20 cellular contexts compared by ENCODE assay signal in the genomic region with DNA sequence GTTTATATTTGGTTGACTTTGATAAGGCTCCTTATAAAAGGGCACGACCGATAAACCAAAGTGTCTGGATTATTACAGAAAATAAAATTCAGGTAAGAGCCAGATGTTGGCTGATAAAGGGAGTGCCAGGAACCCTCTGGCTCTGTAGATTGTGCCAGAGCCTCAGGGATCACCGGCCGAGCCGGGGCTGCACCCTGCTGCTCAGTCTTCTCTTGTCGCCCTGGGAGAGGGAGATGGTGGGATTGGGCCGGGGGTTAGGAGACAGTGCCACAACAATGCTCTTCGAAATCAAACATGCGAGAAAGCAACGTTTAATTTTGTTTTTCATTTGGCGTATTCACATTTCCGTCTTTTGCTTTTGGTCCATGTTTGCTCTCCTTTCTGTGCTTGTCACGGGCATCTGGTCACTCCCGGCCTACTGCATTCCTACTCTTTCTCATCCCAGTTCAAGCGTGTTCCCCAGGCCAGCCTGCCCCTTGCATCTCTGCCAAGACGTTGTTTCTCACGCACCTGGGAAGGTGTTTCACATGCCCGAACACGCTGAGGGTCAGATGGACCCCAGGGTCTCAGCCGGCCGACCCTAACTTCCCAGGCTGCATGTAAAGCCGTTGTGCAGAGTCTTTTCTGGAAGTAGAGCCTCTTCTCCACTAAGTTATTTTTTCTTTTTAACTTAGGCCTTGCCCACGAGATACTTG.
"Had no signal": no experiment of that assay in that cellular context is flagged by ENCODE, and none has a peak within 500 bp of the region (broad histone marks: within the 10 kb centered on the region; RNA-seq: fewer than 3 reads in every experiment).

No MANE protein-coding gene starts in this region.

- H3K4me3 Mint-ChIP-seq: neural crest cell had no signal

- H3K4me3 ChIP-seq: body of pancreas, coronary artery, ovary, sigmoid colon, uterus had no signal

- ATAC-seq: activated naive CD4-positive, alpha-beta T cell treated with anti-CD3 and anti-CD28 coated beads, Interleukin-2, amount 50 U/mL, for 72 hours; body of pancreas; SK-N-SH treated with all-trans-retinoic acid at 6 μM for 48 hours had no signal

- H3K27me3 ChIP-seq: body of pancreas, ovary, sigmoid colon, uterus had no signal

- FAIRE-seq: kidney had no signal

- H3K36me3 ChIP-seq: ovary, sigmoid colon, uterus had no signal

- DNase-seq: activated CD4-positive, CD25-positive, alpha-beta regulatory T cell treated with anti-CD3 and anti-CD28 coated beads, Interleukin-2, amount 50 U/mL, for 72 hours; activated gamma-delta T cell; activated T-cell treated with anti-CD3 and anti-CD28 coated beads, Interleukin-2, amount 50 U/mL, for 1 hour; amygdala; body of pancreas; central memory CD4-positive, alpha-beta T cell; hippocampal formation; mesendoderm; ovary; sigmoid colon; stimulated activated CD4-positive, alpha-beta T cell treated with anti-CD3 and anti-CD28 coated beads, Interleukin-12 subunit alpha, Interleukin-12 subunit beta, amount 100 ng/mL, for 4 hours; stimulated activated CD4-positive, alpha-beta T cell treated with anti-CD3 and anti-CD28 coated beads, Interleukin-2, amount 100 ng/mL, for 24 hours; T-helper 1 cell; T1000 had no signal

- H3K9me3 ChIP-seq: body of pancreas, ovary, sigmoid colon, uterus had no signal

- H3K27ac ChIP-seq: body of pancreas, coronary artery, ovary, sigmoid colon, uterus had no signal

- H3K4me1 ChIP-seq: body of pancreas, sigmoid colon, uterus had no signal
